ENCODE assay signal across 21 cellular contexts in genomic region chr6:165641672-165642156, GRCh38. TPM values are rescaled to one million over a fixed set of nuclear protein-coding genes. Genes with fewer than 3 reads are reported as not detected.
DNase-seq lines count a peak whose midpoint lies in the region; ATAC-seq and TF ChIP-seq lines count a peak whose summit lies in the region.
"Had no signal": no experiment of that assay in that cellular context is flagged by ENCODE, and none has a peak within 500 bp of the region (broad histone marks: within the 10 kb centered on the region; RNA-seq: fewer than 3 reads in every experiment).

No MANE protein-coding gene starts in this region.

- H3K9ac ChIP-seq in skeletal muscle satellite cell (ENCODE audit: low read depth, low read length): peak overlapping the region; percentile 54
- H3K9ac ChIP-seq: BLaER1, GM23248 had no signal

- H3K36me3 Mint-ChIP-seq in Calu3 (ENCODE audit: insufficient read depth, unreplicated experiment): no peaks in the 10 kb centered on the region
- H3K36me3 Mint-ChIP-seq: CD4-positive, alpha-beta memory T cell had no signal

- peak overlapping the region; percentile 42 for H3K27ac Mint-ChIP-seq in Calu3 (ENCODE audit: unreplicated experiment)
- H3K27ac Mint-ChIP-seq: CD4-positive, alpha-beta memory T cell had no signal

- H3K27me3 ChIP-seq in skeletal muscle satellite cell (ENCODE audit: control insufficient read depth, insufficient read depth, low read length): no peaks in the 10 kb centered on the region
- H3K27me3 ChIP-seq: BLaER1 had no signal

- peak overlapping the region; percentile 58 for H3K4me3 ChIP-seq in skeletal muscle satellite cell (ENCODE audit: low read length)
- H3K4me3 ChIP-seq: A549, BLaER1, GM23248 had no signal

- intact Hi-C loops in Calu3 (cut with micrococcal nuclease; ENCODE audit: unreplicated experiment): no loop called here

- H3K36me3 ChIP-seq in skeletal muscle satellite cell (ENCODE audit: insufficient read depth, low read length): no peaks in the 10 kb centered on the region
- H3K36me3 ChIP-seq: BLaER1 had no signal

- no peak for TF ChIP-seq CTCF in Calu3 (IDR thresholded peaks at IDR 0.05; ENCODE audit: unreplicated experiment)

- no peaks in the 10 kb centered on the region for H3K27me3 Mint-ChIP-seq in Calu3 (ENCODE audit: unreplicated experiment)

- H3K4me2 ChIP-seq in skeletal muscle satellite cell (ENCODE audit: low read length): peak overlapping the region; percentile 81
- H3K4me2 ChIP-seq: A549, BLaER1 had no signal

- no TSS peak for BruUV-seq in Calu3 (replicated peaks; lab: Mats Ljungman, UMichigan)

- H3K4me1 Mint-ChIP-seq in Calu3 (ENCODE audit: low read depth, unreplicated experiment): peaks cover 29% of the 10 kb centered on the region
- H3K4me1 Mint-ChIP-seq: CD4-positive, alpha-beta memory T cell had no signal

- H3K9me3 Mint-ChIP-seq in Calu3 (ENCODE audit: low read depth, unreplicated experiment): no peaks in the 10 kb centered on the region

- ATAC-seq in GM19467 (IDR thresholded peaks at IDR 0.05; ENCODE audit: unreplicated experiment) (no peak), HG02588 (IDR thresholded peaks at IDR 0.05; ENCODE audit: unreplicated experiment) (no peak)
- ATAC-seq: Right ventricle myocardium inferior had no signal

- H3K4me3 Mint-ChIP-seq in Calu3 (ENCODE audit: low read depth, unreplicated experiment): peak overlapping the region; percentile 35
- H3K4me3 Mint-ChIP-seq: CD4-positive, alpha-beta memory T cell had no signal

- CTCF ChIA-PET in Calu3 (lab: Charles Lee): no interaction called here

- peaks cover 19% of the 10 kb centered on the region for H3K4me1 ChIP-seq in skeletal muscle satellite cell (ENCODE audit: control insufficient read depth, insufficient read depth, low read length)
- H3K4me1 ChIP-seq: BLaER1 had no signal

- H3K9me3 ChIP-seq in skeletal muscle satellite cell (replicated peaks; ENCODE audit: low read length): no peaks in the 10 kb centered on the region
- H3K9me3 ChIP-seq: A549, BLaER1 had no signal

- peak; percentile 43 for DNase-seq in Calu3
- peak; percentile 73 for DNase-seq in LHCN-M2 (ENCODE audit: low read depth)
- peak; percentile 46 for DNase-seq in kidney tubule cell (ENCODE audit: low spot score)
- DNase-seq in cerebellar cortex (ENCODE audit: low spot score): no peak
- no peak for DNase-seq in NCI-H1417 treated with DMSO at 0.1 percent for 48 hours (lab: John Stamatoyannopoulos, UW)
- DNase-seq: CD4-positive, alpha-beta memory T cell; DND-41; GM23248; HCEC 1CT; KBM-7; NCI-H1417; NCI-H187 treated with DMSO at 0.1 percent for 48 hours; NCI-H2171; NCI-H446; NCI-H526 treated with DMSO at 0.1 percent for 48 hours had no signal

RNA-seq across cellular contexts. Expression of gene PDE10A, which starts 21.3 kb away (rescaled TPM):
- 22.5 and 23.7 TPM in 2 replicates for total RNA-seq in Calu3 (2022)
- total RNA-seq in LHCN-M2 (2014; rRNA removed): 17.9 and 21.6 TPM in 2 replicates
- 9.1 TPM for polyA plus RNA-seq in LHCN-M2 (2012)
- 0.76 and 1.3 TPM in 2 replicates for total RNA-seq in skeletal muscle satellite cell (2012; rRNA removed)
- total RNA-seq: CD4-positive, alpha-beta memory T cell had no signal
- polyA plus RNA-seq: CD4-positive, alpha-beta memory T cell had no signal

Comparison
In these comparisons a context has a peak if more than half of its experiments do, and no peak if none do; other contexts are left out.
1. DNase-seq: peak in Calu3 (single experiment), LHCN-M2 (single experiment) and kidney tubule cell (single experiment); none in cerebellar cortex (single experiment) and NCI-H1417 treated with DMSO at 0.1 percent for 48 hours (single experiment).